Comparison of ENCODE assay signal across 1 cellular context in genomic region chr7:121449304-121449703, GRCh38.
TF ChIP-seq lines count a peak whose summit lies in the region.

No MANE protein-coding gene starts in this region.

TF ChIP-seq in GM12878, 131 proteins besides CTCF, POLR2A, EP300 and RAD21:
- TF ChIP-seq MEF2B (IDR thresholded peaks at IDR 0.05; ENCODE audit: partially characterized antibody, poor library complexity, severe bottlenecking): no peak
- TF ChIP-seq CBX3 (IDR thresholded peaks at IDR 0.05; ENCODE audit: borderline replicate concordance, low read depth): no peak
- no peak for TF ChIP-seq SPI1 (IDR thresholded peaks at IDR 0.05; ENCODE audit: borderline replicate concordance, insufficient read depth, low read depth, low read length)
- TF ChIP-seq ASH2L (IDR thresholded peaks at IDR 0.05; ENCODE audit: borderline replicate concordance, low read depth): no peak
- no peak for TF ChIP-seq PAX5 (IDR thresholded peaks at IDR 0.05; ENCODE audit: borderline replicate concordance, low read depth, low read length)
- TF ChIP-seq CUX1 (IDR thresholded peaks at IDR 0.05; ENCODE audit: insufficient replicate concordance, low read depth, low read length): no peak
